In genomic region chr16:70943551-70943950, GRCh38 we compare ENCODE assay signal across 4 cellular contexts.
DNase-seq lines count a peak whose midpoint lies in the region; ATAC-seq and TF ChIP-seq lines count a peak whose summit lies in the region.
"Not testable (repeated sequence)": the region's sequence is repeated elsewhere in the genome, so short reads cannot be mapped to it uniquely, and the experiment has no call there.

No MANE protein-coding gene starts in this region.

- H3K9ac ChIP-seq in neuronal stem cell (ENCODE audit: low read depth, low read length, poor library complexity): not testable (repeated sequence)

- not testable (repeated sequence) for H3K4me3 ChIP-seq in GM23338; esophagus muscularis mucosa; neuronal stem cell (ENCODE audit: low read length in 2 of 2)

- H3K14ac ChIP-seq in neuronal stem cell (ENCODE audit: low read length): not testable (repeated sequence)

- WGBS in esophagus muscularis mucosa: 70% methylated on average over 14 of the region's 15 CpGs
- no CpG with 5 or more reads among the region's 15 CpGs for WGBS in neuronal stem cell (ENCODE audit: extremely low coverage in 2 of 2, insufficient read length in 2 of 2, insufficient replicate concordance in 1 of 2), 2 donors

- TF ChIP-seq CTCF in GM23338 (conservative IDR thresholded peaks at IDR 0.05; ENCODE audit: low read depth in 2 of 2); esophagus muscularis mucosa (IDR thresholded peaks at IDR 0.05): not testable (repeated sequence)

- peak; percentile 0 for DNase-seq in GM23338 (ENCODE audit: low spot score)
- peak; percentile 17 for DNase-seq in esophagus muscularis mucosa (ENCODE audit: extremely low spot score)
- peak; percentile 7 for DNase-seq in left kidney (ENCODE audit: low read depth, low spot score)
- not testable (repeated sequence) for DNase-seq in neuronal stem cell (ENCODE audit: low spot score)

- not testable (repeated sequence) for H2AK5ac ChIP-seq in neuronal stem cell (ENCODE audit: low read depth, low read length)

- not testable (repeated sequence) for ATAC-seq in GM23338

- H3K9me3 Mint-ChIP-seq in GM23338: not testable (repeated sequence)

- H3K27ac ChIP-seq in GM23338 (ENCODE audit: low read depth); esophagus muscularis mucosa (replicated peaks in 1 of 4); neuronal stem cell (replicated peaks; ENCODE audit: low read length): not testable (repeated sequence)

- H3K27me3 Mint-ChIP-seq in GM23338 (ENCODE audit: insufficient read depth, low read depth, poor library complexity): not testable (repeated sequence)

- intact Hi-C loops in esophagus muscularis mucosa (cut with DNase I): not testable (repeated sequence)

- not testable (repeated sequence) for H3K4me3 Mint-ChIP-seq in GM23338

- not testable (repeated sequence) for H3K9me2 ChIP-seq in GM23338 (ENCODE audit: insufficient read depth)

- not testable (repeated sequence) for H3K79me2 ChIP-seq in GM23338 (replicated peaks; ENCODE audit: insufficient read depth)

- H3K4me1 ChIP-seq in GM23338 (ENCODE audit: insufficient read depth) (peaks cover 11% of the 10 kb centered on the region; the same call in 1 of the 2 replicates), neuronal stem cell (ENCODE audit: control insufficient read depth in 2 of 2, insufficient read depth in 1 of 2, low read depth in 1 of 2, low read length in 2 of 2) (peaks cover 4 to 12% of the 10 kb centered on the region in 2 donors)
- not testable (repeated sequence) for H3K4me1 ChIP-seq in esophagus muscularis mucosa

- H2BK12ac ChIP-seq in neuronal stem cell (ENCODE audit: low read length): not testable (repeated sequence)

- TF ChIP-seq EP300 in esophagus muscularis mucosa (IDR thresholded peaks at IDR 0.05): not testable (repeated sequence)

- H3K79me1 ChIP-seq in neuronal stem cell (ENCODE audit: low read depth, low read length): not testable (repeated sequence)

- not testable (repeated sequence) for H2BK5ac ChIP-seq in neuronal stem cell (ENCODE audit: low read length)

- peak overlapping the region; percentile 72; the same call in 1 of the 2 replicates for H2AFZ ChIP-seq in GM23338
- H2AFZ ChIP-seq in neuronal stem cell (ENCODE audit: low read length): not testable (repeated sequence)

- H3F3A ChIP-seq in GM23338 (replicated peaks; ENCODE audit: low read depth): not testable (repeated sequence)

- H3K4ac ChIP-seq in neuronal stem cell (ENCODE audit: low read length): not testable (repeated sequence)

- not testable (repeated sequence) for H2BK15ac ChIP-seq in neuronal stem cell (ENCODE audit: low read length)

- not testable (repeated sequence) for TF ChIP-seq POLR2A in esophagus muscularis mucosa (IDR thresholded peaks at IDR 0.05; ENCODE audit: low read depth)

- H4K8ac ChIP-seq in neuronal stem cell (ENCODE audit: low read depth, low read length): not testable (repeated sequence)

- H3K4me2 ChIP-seq in GM23338; neuronal stem cell (ENCODE audit: insufficient read depth, low read length, poor library complexity, severe bottlenecking): not testable (repeated sequence)

- H3K36me3 Mint-ChIP-seq in GM23338 (ENCODE audit: low read depth): not testable (repeated sequence)

- not testable (repeated sequence) for H3K36me3 ChIP-seq in GM23338 (ENCODE audit: insufficient read depth); esophagus muscularis mucosa; neuronal stem cell (replicated peaks in 1 of 2; ENCODE audit: control insufficient read depth in 2 of 2, insufficient read depth in 2 of 2, low read length in 2 of 2)

- not testable (repeated sequence) for H3K27ac Mint-ChIP-seq in GM23338

- H3K9me3 ChIP-seq in esophagus muscularis mucosa; neuronal stem cell (replicated peaks in 1 of 2; ENCODE audit: control insufficient read depth in 2 of 2, insufficient read depth in 1 of 2, low read depth in 1 of 2, low read length in 2 of 2): not testable (repeated sequence)

- not testable (repeated sequence) for H3K27me3 ChIP-seq in GM23338 (ENCODE audit: insufficient read depth); esophagus muscularis mucosa; neuronal stem cell (ENCODE audit: control insufficient read depth in 3 of 3, insufficient read depth in 3 of 3, low read depth in 1 of 3, low read length in 3 of 3)

- H4K20me1 ChIP-seq in GM23338 (replicated peaks; ENCODE audit: insufficient read depth): not testable (repeated sequence)

- not testable (repeated sequence) for H3K4me1 Mint-ChIP-seq in GM23338

- H3K23ac ChIP-seq in neuronal stem cell (ENCODE audit: low read depth, low read length, poor library complexity): not testable (repeated sequence)

- H4K91ac ChIP-seq in neuronal stem cell (ENCODE audit: low read depth, low read length, poor library complexity): not testable (repeated sequence)

- H2BK120ac ChIP-seq in neuronal stem cell (ENCODE audit: low read depth, low read length): not testable (repeated sequence)

- peak overlapping the region; percentile 48 for H3K18ac ChIP-seq in neuronal stem cell (ENCODE audit: low read length)
